1 cellular context compared by ENCODE assay signal in the genomic region with DNA sequence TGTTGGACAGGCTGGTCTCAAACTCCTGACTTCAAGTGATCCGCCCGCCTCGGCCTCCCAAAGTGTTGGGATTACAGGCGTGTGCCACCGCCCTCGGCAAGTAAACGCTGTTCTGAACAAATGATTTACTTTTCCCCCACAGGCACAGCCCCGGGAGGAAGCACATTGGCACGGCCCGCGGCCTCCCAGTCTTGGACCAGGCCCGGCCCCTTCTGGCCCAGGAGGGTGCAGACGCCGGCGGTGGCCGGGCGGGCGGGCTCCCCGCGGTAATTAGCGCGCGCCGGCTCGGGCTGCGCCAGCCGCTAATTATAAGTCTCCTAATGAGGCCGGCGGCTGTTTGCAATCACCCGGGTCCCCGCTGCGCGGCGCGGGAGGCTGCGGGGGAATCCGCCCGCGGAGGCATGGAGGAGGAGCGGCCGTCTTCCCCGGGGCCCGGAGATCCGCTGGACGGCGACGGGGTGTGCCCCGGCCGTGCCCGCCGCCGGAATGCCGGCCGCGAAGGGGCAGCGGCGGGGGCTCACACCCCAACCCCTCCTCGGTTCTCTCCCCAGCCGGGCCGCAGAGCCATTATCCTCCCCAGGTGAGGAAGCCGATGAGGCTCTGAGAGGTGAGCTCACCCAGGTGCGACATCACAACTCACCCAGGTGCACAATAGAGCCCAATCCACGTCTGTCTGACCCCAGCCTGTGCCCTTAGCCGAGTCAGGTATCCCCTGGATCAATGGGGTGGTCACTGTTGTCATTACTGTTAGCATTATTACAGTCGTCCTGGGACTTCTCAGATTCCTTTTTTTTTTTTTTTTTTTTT.
TF ChIP-seq lines count a peak whose summit lies in the region.

No MANE protein-coding gene starts in this region.

TF ChIP-seq in WTC11, 78 proteins besides CTCF, POLR2A, EP300 and RAD21 (continued from another document):
- TF ChIP-seq, protein P1, sequence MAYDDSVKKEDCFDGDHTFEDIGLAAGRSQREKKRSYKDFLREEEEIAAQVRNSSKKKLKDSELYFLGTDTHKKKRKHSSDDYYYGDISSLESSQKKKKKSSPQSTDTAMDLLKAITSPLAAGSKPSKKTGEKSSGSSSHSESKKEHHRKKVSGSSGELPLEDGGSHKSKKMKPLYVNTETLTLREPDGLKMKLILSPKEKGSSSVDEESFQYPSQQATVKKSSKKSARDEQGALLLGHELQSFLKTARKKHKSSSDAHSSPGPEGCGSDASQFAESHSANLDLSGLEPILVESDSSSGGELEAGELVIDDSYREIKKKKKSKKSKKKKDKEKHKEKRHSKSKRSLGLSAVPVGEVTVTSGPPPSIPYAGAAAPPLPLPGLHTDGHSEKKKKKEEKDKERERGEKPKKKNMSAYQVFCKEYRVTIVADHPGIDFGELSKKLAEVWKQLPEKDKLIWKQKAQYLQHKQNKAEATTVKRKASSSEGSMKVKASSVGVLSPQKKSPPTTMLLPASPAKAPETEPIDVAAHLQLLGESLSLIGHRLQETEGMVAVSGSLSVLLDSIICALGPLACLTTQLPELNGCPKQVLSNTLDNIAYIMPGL (CRISPR knock-in tag; IDR thresholded peaks at IDR 0.05), result peak; percentile 89
